In the genomic region with DNA sequence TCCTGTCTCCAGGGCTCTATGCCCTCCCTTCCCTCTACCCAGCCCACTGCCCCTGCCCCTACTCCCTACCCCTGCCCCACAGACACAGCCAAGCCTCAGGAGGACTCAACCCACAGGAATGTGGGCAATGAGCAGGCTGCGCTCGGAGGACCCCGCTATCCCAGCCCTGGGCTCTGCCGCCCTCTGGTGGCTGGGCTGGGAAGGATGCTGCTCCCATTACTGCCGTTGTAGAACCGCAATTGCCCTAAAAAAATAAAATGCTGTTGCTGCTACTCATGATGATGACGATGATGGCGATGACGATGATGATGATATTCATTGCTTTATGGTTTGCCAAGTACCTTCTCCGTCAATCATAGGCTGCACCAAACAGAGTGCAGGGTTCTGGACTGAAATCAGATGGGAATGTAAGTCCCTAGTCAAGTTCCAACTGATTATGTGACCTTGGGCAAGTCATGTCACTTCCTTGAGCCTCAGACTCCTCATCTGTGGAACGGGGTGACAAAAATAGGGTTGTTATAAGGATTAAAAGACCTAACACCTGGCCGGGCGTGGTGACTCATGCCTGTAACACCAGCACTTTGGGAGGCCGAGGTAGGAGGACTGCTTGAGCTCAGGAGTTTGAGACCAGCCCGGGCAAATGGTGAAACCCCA, we compare ENCODE assay signal across 8 cellular contexts. TPM values are rescaled to one million over a fixed set of nuclear protein-coding genes. Genes with fewer than 3 reads are reported as not detected.
A peak's percentile ranks its signal among the peaks of the same experiment; 100 is the strongest.
DNase-seq lines count a peak whose midpoint lies in the region; ATAC-seq and TF ChIP-seq lines count a peak whose summit lies in the region.

No MANE protein-coding gene starts in this region.

- H3K9ac ChIP-seq in trophoblast cell (ENCODE audit: low read length): no peak overlapping the region

- no peak overlapping the region for H3K4ac ChIP-seq in trophoblast cell (ENCODE audit: low read depth, low read length)

- no peak overlapping the region for H2AFZ ChIP-seq in trophoblast cell (ENCODE audit: insufficient read depth, low read length, poor library complexity)

- TF ChIP-seq POLR2A in gastroesophageal sphincter (IDR thresholded peaks at IDR 0.05): no peak

- peak in 3 of 4 experiments; percentile 97 to 98 (median 98) for TF ChIP-seq CTCF in gastroesophageal sphincter (IDR thresholded peaks at IDR 0.05)

- no peak overlapping the region for H3K14ac ChIP-seq in trophoblast cell (ENCODE audit: low read length)

- in situ Hi-C loops in KBM-7 (cut with MboI; ENCODE audit: low pct_unique_long_range_greater_than_20kb, low sequenced_read_pairs): no loop called here

- no peak overlapping the region for H2BK5ac ChIP-seq in trophoblast cell (ENCODE audit: low read depth, low read length, poor library complexity)

- H3K4me3 ChIP-seq in gastroesophageal sphincter (no peak overlapping the region), trophoblast cell (ENCODE audit: low read depth, low read length) (no peak overlapping the region)

- H4K8ac ChIP-seq in trophoblast cell (ENCODE audit: low read depth, low read length): no peak overlapping the region

- H3K4me1 ChIP-seq in gastroesophageal sphincter (peaks cover 0 to 31% (median 4%) of the 10 kb centered on the region in 3 donors), trophoblast cell (ENCODE audit: control insufficient read depth in 1 of 2, insufficient read depth in 2 of 2, low read length in 2 of 2) (peaks cover 0 to 4% of the 10 kb centered on the region in 2 experiments)

- DNase-seq in DMS153 treated with DMSO at 0.1 percent for 48 hours (lab: John Stamatoyannopoulos, UW; ENCODE audit: unreplicated experiment): peak; percentile 73
- DNase-seq in KBM-7: peak; percentile 71
- peak; percentile 78 for DNase-seq in activated naive CD4-positive, alpha-beta T cell treated with Interleukin-2 at 50 U/mL for 16 hours
- DNase-seq in trophoblast cell: peak; percentile 49 to 73
- DNase-seq in ureter (ENCODE audit: low spot score): peak; percentile 76

- H3K18ac ChIP-seq in trophoblast cell (ENCODE audit: low read length): no peak overlapping the region

- no peak overlapping the region for H2AK5ac ChIP-seq in trophoblast cell (ENCODE audit: low read length)

- no peaks in the 10 kb centered on the region for H3K79me2 ChIP-seq in trophoblast cell (ENCODE audit: control insufficient read depth, insufficient read depth, low read length, poor library complexity)

- H3K23ac ChIP-seq in trophoblast cell (ENCODE audit: low read length): no peak overlapping the region

- peak overlapping the region; percentile 54 for H4K91ac ChIP-seq in trophoblast cell (ENCODE audit: low read depth, low read length)

- H3K27ac ChIP-seq in gastroesophageal sphincter: no peak overlapping the region
- H3K27ac ChIP-seq in trophoblast cell (ENCODE audit: low read depth, low read length): no peak overlapping the region

- H3K36me3 ChIP-seq in gastroesophageal sphincter (no peaks in the 10 kb centered on the region), trophoblast cell (ENCODE audit: control insufficient read depth in 1 of 2, insufficient read depth in 2 of 2, low read length in 2 of 2) (no peaks in the 10 kb centered on the region)

- peaks cover 18% of the 10 kb centered on the region for H3K27me3 ChIP-seq in gastroesophageal sphincter
- H3K27me3 ChIP-seq in trophoblast cell (ENCODE audit: insufficient read depth, low read length): no peaks in the 10 kb centered on the region

- 13 to 60% methylated on average over 1 to 8 of the region's 15 CpGs for WGBS in gastroesophageal sphincter (ENCODE audit: low coverage in 1 of 2), 2 donors
- no CpG with 5 or more reads among the region's 15 CpGs for WGBS in trophoblast cell (ENCODE audit: extremely low coverage, insufficient coverage, insufficient read length)

- peaks cover 8% of the 10 kb centered on the region for H3K79me1 ChIP-seq in trophoblast cell (ENCODE audit: low read length)

- H3K4me2 ChIP-seq in trophoblast cell (ENCODE audit: low read length): no peak overlapping the region

- H2BK12ac ChIP-seq in trophoblast cell (ENCODE audit: low read length): peak overlapping the region; percentile 94

- H3K9me3 ChIP-seq in gastroesophageal sphincter (no peaks in the 10 kb centered on the region), trophoblast cell (ENCODE audit: insufficient read depth, low read depth, low read length) (no peaks in the 10 kb centered on the region)

- no peak overlapping the region for H2BK120ac ChIP-seq in trophoblast cell (ENCODE audit: insufficient read depth, low read length, poor library complexity)

- H4K12ac ChIP-seq in trophoblast cell (ENCODE audit: low read depth, low read length): no peak overlapping the region

- peak; percentile 94 for ATAC-seq in SK-N-SH treated with all-trans-retinoic acid at 6 μM for 48 hours
- peak; percentile 64 for ATAC-seq in gastroesophageal sphincter
- ATAC-seq in GM19351 (IDR thresholded peaks at IDR 0.05; ENCODE audit: unreplicated experiment): no peak

- no peak for TF ChIP-seq EP300 in gastroesophageal sphincter (IDR thresholded peaks at IDR 0.05)

TF ChIP-seq in SK-N-SH treated with all-trans-retinoic acid at 6 μM for 48 hours, 23 proteins besides CTCF, POLR2A, EP300 and RAD21:
- TF ChIP-seq GLIS3 (CRISPR knock-in tag; IDR thresholded peaks at IDR 0.05) (no peak), ZNF70 (CRISPR knock-in tag; IDR thresholded peaks at IDR 0.05) (no peak), OSR1 (CRISPR knock-in tag; IDR thresholded peaks at IDR 0.05) (no peak), ISL1 (CRISPR knock-in tag; IDR thresholded peaks at IDR 0.05) (no peak), ZNF8 (CRISPR knock-in tag; IDR thresholded peaks at IDR 0.05) (no peak), ESRRG (CRISPR knock-in tag; IDR thresholded peaks at IDR 0.05) (no peak), TCF4 (CRISPR knock-in tag; IDR thresholded peaks at IDR 0.05; ENCODE audit: borderline replicate concordance) (no peak), CSDC2 (CRISPR knock-in tag; IDR thresholded peaks at IDR 0.05) (no peak), ZNF565 (CRISPR knock-in tag; conservative IDR thresholded peaks at IDR 0.05; ENCODE audit: low read depth) (no peak), TOX (CRISPR knock-in tag; IDR thresholded peaks at IDR 0.05; ENCODE audit: borderline replicate concordance) (no peak)
- TF ChIP-seq, protein P1, sequence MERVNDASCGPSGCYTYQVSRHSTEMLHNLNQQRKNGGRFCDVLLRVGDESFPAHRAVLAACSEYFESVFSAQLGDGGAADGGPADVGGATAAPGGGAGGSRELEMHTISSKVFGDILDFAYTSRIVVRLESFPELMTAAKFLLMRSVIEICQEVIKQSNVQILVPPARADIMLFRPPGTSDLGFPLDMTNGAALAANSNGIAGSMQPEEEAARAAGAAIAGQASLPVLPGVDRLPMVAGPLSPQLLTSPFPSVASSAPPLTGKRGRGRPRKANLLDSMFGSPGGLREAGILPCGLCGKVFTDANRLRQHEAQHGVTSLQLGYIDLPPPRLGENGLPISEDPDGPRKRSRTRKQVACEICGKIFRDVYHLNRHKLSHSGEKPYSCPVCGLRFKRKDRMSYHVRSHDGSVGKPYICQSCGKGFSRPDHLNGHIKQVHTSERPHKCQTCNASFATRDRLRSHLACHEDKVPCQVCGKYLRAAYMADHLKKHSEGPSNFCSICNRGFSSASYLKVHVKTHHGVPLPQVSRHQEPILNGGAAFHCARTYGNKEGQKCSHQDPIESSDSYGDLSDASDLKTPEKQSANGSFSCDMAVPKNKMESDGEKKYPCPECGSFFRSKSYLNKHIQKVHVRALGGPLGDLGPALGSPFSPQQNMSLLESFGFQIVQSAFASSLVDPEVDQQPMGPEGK (CRISPR knock-in tag; IDR thresholded peaks at IDR 0.05; ENCODE audit: borderline replicate concordance): no peak
- TF ChIP-seq, protein P2, sequence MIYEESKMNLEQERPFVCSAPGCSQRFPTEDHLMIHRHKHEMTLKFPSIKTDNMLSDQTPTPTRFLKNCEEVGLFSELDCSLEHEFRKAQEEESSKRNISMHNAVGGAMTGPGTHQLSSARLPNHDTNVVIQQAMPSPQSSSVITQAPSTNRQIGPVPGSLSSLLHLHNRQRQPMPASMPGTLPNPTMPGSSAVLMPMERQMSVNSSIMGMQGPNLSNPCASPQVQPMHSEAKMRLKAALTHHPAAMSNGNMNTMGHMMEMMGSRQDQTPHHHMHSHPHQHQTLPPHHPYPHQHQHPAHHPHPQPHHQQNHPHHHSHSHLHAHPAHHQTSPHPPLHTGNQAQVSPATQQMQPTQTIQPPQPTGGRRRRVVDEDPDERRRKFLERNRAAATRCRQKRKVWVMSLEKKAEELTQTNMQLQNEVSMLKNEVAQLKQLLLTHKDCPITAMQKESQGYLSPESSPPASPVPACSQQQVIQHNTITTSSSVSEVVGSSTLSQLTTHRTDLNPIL (CRISPR knock-in tag; IDR thresholded peaks at IDR 0.05; ENCODE audit: low read depth): no peak
- TF ChIP-seq, protein P3, sequence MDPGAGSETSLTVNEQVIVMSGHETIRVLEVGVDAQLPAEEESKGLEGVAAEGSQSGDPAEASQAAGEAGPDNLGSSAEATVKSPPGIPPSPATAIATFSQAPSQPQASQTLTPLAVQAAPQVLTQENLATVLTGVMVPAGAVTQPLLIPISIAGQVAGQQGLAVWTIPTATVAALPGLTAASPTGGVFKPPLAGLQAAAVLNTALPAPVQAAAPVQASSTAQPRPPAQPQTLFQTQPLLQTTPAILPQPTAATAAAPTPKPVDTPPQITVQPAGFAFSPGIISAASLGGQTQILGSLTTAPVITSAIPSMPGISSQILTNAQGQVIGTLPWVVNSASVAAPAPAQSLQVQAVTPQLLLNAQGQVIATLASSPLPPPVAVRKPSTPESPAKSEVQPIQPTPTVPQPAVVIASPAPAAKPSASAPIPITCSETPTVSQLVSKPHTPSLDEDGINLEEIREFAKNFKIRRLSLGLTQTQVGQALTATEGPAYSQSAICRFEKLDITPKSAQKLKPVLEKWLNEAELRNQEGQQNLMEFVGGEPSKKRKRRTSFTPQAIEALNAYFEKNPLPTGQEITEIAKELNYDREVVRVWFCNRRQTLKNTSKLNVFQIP (CRISPR knock-in tag; IDR thresholded peaks at IDR 0.05; ENCODE audit: borderline replicate concordance, low read depth): no peak

RNA-seq across cellular contexts. Expression of a gene that starts 24.6 kb away (rescaled TPM):
- total RNA-seq in gastroesophageal sphincter (1 to 10 TPM; 2.8 to 3.6 (median 3.4) TPM), ureter (24.8 TPM)
- polyA plus RNA-seq in trophoblast cell (2013): 10.9 and 12.8 TPM in 2 replicates

RNA-seq across cellular contexts. Expression of a gene that starts 32.0 kb away (rescaled TPM):
- total RNA-seq in gastroesophageal sphincter: 10 to 100 TPM in 2 of 4 donors, 1 to 10 TPM in 2; 8.9 to 16.1 (median 12.4) TPM
- polyA plus RNA-seq in trophoblast cell (2013): 27.6 and 30.3 TPM in 2 replicates
- total RNA-seq in ureter: 58.9 TPM

RNA-seq across cellular contexts. Expression of a gene that starts 49.1 kb away (rescaled TPM):
- 10 to 100 TPM in 2 of 4 donors, 1 to 10 TPM in 2; 6.6 to 45.8 (median 11.0) TPM for total RNA-seq in gastroesophageal sphincter
- 1.8 and 4.1 TPM in 2 replicates for polyA plus RNA-seq in trophoblast cell (2013)
- total RNA-seq in ureter: 9.0 TPM
